ENCODE assay signal across 4 cellular contexts in genomic region chr10:5259952-5260578, GRCh38.
"Had no signal": no experiment of that assay in that cellular context is flagged by ENCODE, and none has a peak within 500 bp of the region (broad histone marks: within the 10 kb centered on the region; RNA-seq: fewer than 3 reads in every experiment).

No MANE protein-coding gene starts in this region.

- H3K4me3 Mint-ChIP-seq: GM23338, H9, IgD-negative memory B cell had no signal

- DNase-seq: H9, HCEC 1CT had no signal

- H3K27me3 Mint-ChIP-seq: IgD-negative memory B cell had no signal

- H3K4me1 Mint-ChIP-seq: H9, IgD-negative memory B cell had no signal

- H2AFZ ChIP-seq: GM23338 had no signal

- H3K4me3 ChIP-seq: GM23338 had no signal

- H3K27ac Mint-ChIP-seq: GM23338, H9, IgD-negative memory B cell had no signal

- H3K4me2 ChIP-seq: GM23338 had no signal
